Comparison of ENCODE assay signal across 10 cellular contexts in the genomic region with DNA sequence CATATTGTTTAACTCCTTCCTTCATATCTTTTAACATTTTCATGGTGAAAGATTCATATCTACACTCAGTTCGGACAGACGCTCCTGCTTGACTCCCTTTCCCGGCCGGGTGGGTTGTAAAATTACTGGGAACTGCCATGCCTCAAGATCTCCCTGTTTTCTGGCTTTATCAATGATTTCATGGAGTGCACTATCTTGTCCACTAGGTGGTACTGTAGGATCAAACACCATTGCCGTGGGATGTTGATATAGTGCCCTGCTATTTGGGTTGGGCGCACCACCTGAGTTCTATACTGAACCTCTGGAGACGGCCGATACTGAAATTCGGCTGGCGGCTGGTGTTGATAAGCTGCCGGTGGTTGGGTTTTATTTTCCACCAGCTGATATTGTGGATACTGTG. TPM values are rescaled to one million over a fixed set of nuclear protein-coding genes. Genes with fewer than 3 reads are reported as not detected.
DNase-seq lines count a peak whose midpoint lies in the region; ATAC-seq and TF ChIP-seq lines count a peak whose summit lies in the region.
"Had no signal": no experiment of that assay in that cellular context is flagged by ENCODE, and none has a peak within 500 bp of the region (broad histone marks: within the 10 kb centered on the region; RNA-seq: fewer than 3 reads in every experiment).

No MANE protein-coding gene starts in this region.

- H3K9me3 ChIP-seq in testis = no peaks in the 10 kb centered on the region

- no peaks in the 10 kb centered on the region for H3K4me1 ChIP-seq in testis

- H3K4me3 Mint-ChIP-seq in T-cell = no peak overlapping the region
- H3K4me3 Mint-ChIP-seq: neural crest cell had no signal

- peak in 2 of 4 experiments; percentile 50 to 64 for ATAC-seq in T-cell (replicated peaks in 1 of 4)

- TF ChIP-seq POLR2A in testis (IDR thresholded peaks at IDR 0.05) = no peak

- no peaks in the 10 kb centered on the region for H3K36me3 ChIP-seq in testis (ENCODE audit: low read depth, missing control alignments)

- no peak overlapping the region for H3K4me3 ChIP-seq in foreskin fibroblast (ENCODE audit: low read depth in 1 of 2, low read length in 2 of 2)
- no peak overlapping the region for H3K4me3 ChIP-seq in testis

- DNase-seq in activated T-cell treated with anti-CD3 and anti-CD28 coated beads for 4 hours (peak; percentile 2), T-cell (peak in 19 of 34 experiments; percentile 5 to 49 (median 25)), foreskin fibroblast (peak; percentile 3 to 26), testis (peak; percentile 19), HEK293T (ENCODE audit: extremely low spot score) (no peak), COLO829 (ENCODE audit: low spot score) (no peak), midbrain (lab: John Stamatoyannopoulos, UW) (no peak)
- no peak for DNase-seq in activated T-cell treated with anti-CD3 and anti-CD28 coated beads, Interleukin-2, amount 50 U/mL, for 48 hours

- WGBS in testis, 2 donors = 21 to 26% methylated on average over 5 to 11 of the region's 11 CpGs

- POLR2A ChIA-PET in T-cell (lab: Charles Lee) = no interaction called here
- POLR2A ChIA-PET in HEK293T (lab: Yijun Ruan, JAX) = no interaction called here

- no peaks in the 10 kb centered on the region for H3K9me3 Mint-ChIP-seq in T-cell
- H3K9me3 Mint-ChIP-seq: neural crest cell had no signal

- H3K4me1 Mint-ChIP-seq in T-cell = peaks cover 0 to 2% (median 0%) of the 10 kb centered on the region in 3 donors
- H3K4me1 Mint-ChIP-seq: neural crest cell had no signal

- CTCF ChIA-PET in T-cell (lab: Charles Lee) (interaction anchor here in 1 of 2 donors (0.6 to 1.8 kb wide), 4 partner anchors 10 to 122 kb away, joined by 3 to 13 read pairs (median 8); no protein-coding TSS in a partner anchor), HEK293T (lab: Yijun Ruan, JAX) (no interaction called here)

- TF ChIP-seq CTCF in foreskin fibroblast (IDR thresholded peaks at IDR 0.05; ENCODE audit: low read depth, low read length) (peak; percentile 25), testis (IDR thresholded peaks at IDR 0.05) (peak; percentile 7 to 62 (median 54))

- no peaks in the 10 kb centered on the region for H3K27me3 ChIP-seq in testis

- no peak overlapping the region for H3K27ac ChIP-seq in testis

- intact Hi-C loops in testis (cut with DNase I; ENCODE audit: low total_unique reads) = no loop called here

- H3K27ac Mint-ChIP-seq in T-cell = no peak overlapping the region

- no peaks in the 10 kb centered on the region for H3K27me3 Mint-ChIP-seq in T-cell

- H3K36me3 Mint-ChIP-seq in T-cell = no peaks in the 10 kb centered on the region

TF ChIP-seq in HEK293T, 16 proteins besides CTCF, POLR2A, EP300 and RAD21:
- TF ChIP-seq FOXM1 (IDR thresholded peaks at IDR 0.05; ENCODE audit: borderline replicate concordance) (no peak), SP1 (IDR thresholded peaks at IDR 0.05) (no peak), ZNF384 (IDR thresholded peaks at IDR 0.05) (no peak), NFRKB (IDR thresholded peaks at IDR 0.05) (no peak), SUZ12 (IDR thresholded peaks at IDR 0.05) (no peak), FOXA1 (IDR thresholded peaks at IDR 0.05) (no peak), L3MBTL2 (conservative IDR thresholded peaks at IDR 0.05) (no peak), HDGF (IDR thresholded peaks at IDR 0.05; ENCODE audit: borderline replicate concordance) (no peak), LEF1 (IDR thresholded peaks at IDR 0.05; ENCODE audit: borderline replicate concordance) (no peak), BHLHE40 (IDR thresholded peaks at IDR 0.05; ENCODE audit: borderline replicate concordance) (no peak), TARDBP (IDR thresholded peaks at IDR 0.05) (no peak), ELF4 (IDR thresholded peaks at IDR 0.05) (no peak), CTBP1 (IDR thresholded peaks at IDR 0.05; ENCODE audit: borderline replicate concordance) (no peak), ARNT (IDR thresholded peaks at IDR 0.05) (no peak), FOXK2 (IDR thresholded peaks at IDR 0.05) (no peak)
- TF ChIP-seq, protein P1, sequence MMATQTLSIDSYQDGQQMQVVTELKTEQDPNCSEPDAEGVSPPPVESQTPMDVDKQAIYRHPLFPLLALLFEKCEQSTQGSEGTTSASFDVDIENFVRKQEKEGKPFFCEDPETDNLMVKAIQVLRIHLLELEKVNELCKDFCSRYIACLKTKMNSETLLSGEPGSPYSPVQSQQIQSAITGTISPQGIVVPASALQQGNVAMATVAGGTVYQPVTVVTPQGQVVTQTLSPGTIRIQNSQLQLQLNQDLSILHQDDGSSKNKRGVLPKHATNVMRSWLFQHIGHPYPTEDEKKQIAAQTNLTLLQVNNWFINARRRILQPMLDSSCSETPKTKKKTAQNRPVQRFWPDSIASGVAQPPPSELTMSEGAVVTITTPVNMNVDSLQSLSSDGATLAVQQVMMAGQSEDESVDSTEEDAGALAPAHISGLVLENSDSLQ (IDR thresholded peaks at IDR 0.05) = no peak

RNA-seq across cellular contexts. Expression of a gene that starts 53.2 kb away (rescaled TPM):
- not detected for total RNA-seq in T-cell
- not detected for total RNA-seq in testis
- polyA plus RNA-seq in testis (ENCODE audit: insufficient read depth, low read depth, low replicate concordance) = not detected
- total RNA-seq: neural crest cell, SK-MEL-5 had no signal

RNA-seq across cellular contexts. Expression of a gene that starts 54.2 kb away (rescaled TPM):
- total RNA-seq in T-cell = not detected
- total RNA-seq in testis = 1 to 10 TPM; 2.0 to 2.5 TPM
- 0.44 TPM for polyA plus RNA-seq in testis (ENCODE audit: insufficient read depth, low read depth, low replicate concordance)
- total RNA-seq: neural crest cell, SK-MEL-5 had no signal

Comparison
In these comparisons a context has a peak if more than half of its experiments do, and no peak if none do; other contexts are left out.
1. DNase-seq: peak in activated T-cell treated with anti-CD3 and anti-CD28 coated beads for 4 hours (single experiment), T-cell (19 of 34), foreskin fibroblast (2 of 2) and testis (single experiment); none in activated T-cell treated with anti-CD3 and anti-CD28 coated beads, Interleukin-2, amount 50 U/mL, for 48 hours (0 of 2), HEK293T (single experiment), COLO829 (single experiment) and midbrain (single experiment).